ENCODE assay signal across 7 cellular contexts in genomic region chr10:119640384-119640783, GRCh38.
"Had no signal": no experiment of that assay in that cellular context is flagged by ENCODE, and none has a peak within 500 bp of the region (broad histone marks: within the 10 kb centered on the region; RNA-seq: fewer than 3 reads in every experiment).

No MANE protein-coding gene starts in this region.

- FAIRE-seq: G401.6, GM12878, GM12891, GM12892, GM18507, GM19239 had no signal

- H3K4me3 ChIP-seq: GM12878 had no signal

- DNase-seq: GDM1 had no signal
